Comparison of ENCODE assay signal across 8 cellular contexts in genomic region chr17:82022981-82023446, GRCh38. TPM values are rescaled to one million over a fixed set of nuclear protein-coding genes. Genes with fewer than 3 reads are reported as not detected.
DNase-seq lines count a peak whose midpoint lies in the region; ATAC-seq, FAIRE-seq and TF ChIP-seq lines count a peak whose summit lies in the region.

LRRC45 (plus strand) TSS chr17:82023305; CDS start chr17:82023644, 339 bp downstream.

- H3K9me3 ChIP-seq in neuron (ENCODE audit: low read length) = no peaks in the 10 kb centered on the region
- H3K9me3 ChIP-seq in stomach smooth muscle (ENCODE audit: control insufficient read depth in 2 of 2, low read length in 2 of 2) = no peaks in the 10 kb centered on the region

- H3K36me3 ChIP-seq in neuron (ENCODE audit: insufficient read depth, low read length) (peaks cover 4% of the 10 kb centered on the region), stomach smooth muscle (ENCODE audit: control insufficient read depth in 2 of 2, insufficient read depth in 2 of 2, low read length in 2 of 2) (peaks cover 3 to 5% of the 10 kb centered on the region in 2 donors)

- FAIRE-seq in frontal cortex (lab: Jason Lieb, UNC) = peak; percentile 97

- H3K27me3 Mint-ChIP-seq in activated naive CD4-positive, alpha-beta T cell treated with anti-CD3 and anti-CD28 coated beads, Interleukin-2, amount 10 ng/mL, durations not matched to agents 7 days and 5 days = no peaks in the 10 kb centered on the region

- H3K27me3 ChIP-seq in neuron (ENCODE audit: insufficient read depth, low read length) = no peaks in the 10 kb centered on the region
- no peaks in the 10 kb centered on the region for H3K27me3 ChIP-seq in stomach smooth muscle (ENCODE audit: control insufficient read depth in 1 of 2, insufficient read depth in 2 of 2, low read length in 2 of 2)

- ATAC-seq in HG02623 (IDR thresholded peaks at IDR 0.05; ENCODE audit: unreplicated experiment) (peak; percentile 90), SK-N-SH treated with all-trans-retinoic acid at 6 μM for 48 hours (peak; percentile 88)

- peaks cover 49% of the 10 kb centered on the region for H3K4me1 Mint-ChIP-seq in activated naive CD4-positive, alpha-beta T cell treated with anti-CD3 and anti-CD28 coated beads, Interleukin-2, amount 10 ng/mL, durations not matched to agents 7 days and 5 days

- peaks cover 25% of the 10 kb centered on the region for H3K4me1 ChIP-seq in neuron (ENCODE audit: insufficient read depth, low read length)
- H3K4me1 ChIP-seq in stomach smooth muscle (ENCODE audit: control insufficient read depth, insufficient read depth, low read length) = peaks cover 37% of the 10 kb centered on the region

- H2AFZ ChIP-seq in neuron (ENCODE audit: low read depth, low read length) = peak within 1 kb of the TSS; percentile 58

- peak within 1 kb of the TSS; percentile 80 to 83 for H3K9ac ChIP-seq in stomach smooth muscle (ENCODE audit: low read length in 2 of 2)

- H3K27ac ChIP-seq in stomach smooth muscle (ENCODE audit: low read length) = no peak within 1 kb of the TSS

- peak; percentile 100 for DNase-seq in GM03348 (ENCODE audit: low spot score)
- peak; percentile 100 for DNase-seq in NCI-H1092 treated with DMSO at 0.1 percent for 48 hours (lab: John Stamatoyannopoulos, UW)
- DNase-seq in activated naive CD4-positive, alpha-beta T cell treated with anti-CD3 and anti-CD28 coated beads, Interleukin-2, amount 10 ng/mL, durations not matched to agents 7 days and 5 days = peak; percentile 100
- DNase-seq in frontal cortex (ENCODE audit: low spot score in 2 of 2) = peak; percentile 100

- H3K4me3 ChIP-seq in neuron (ENCODE audit: low read length) (peak within 1 kb of the TSS; percentile 84), stomach smooth muscle (ENCODE audit: low read length in 2 of 2) (peak within 1 kb of the TSS; percentile 76 to 85)

- peaks cover 13% of the 10 kb centered on the region for H3K36me3 Mint-ChIP-seq in activated naive CD4-positive, alpha-beta T cell treated with anti-CD3 and anti-CD28 coated beads, Interleukin-2, amount 10 ng/mL, durations not matched to agents 7 days and 5 days

- peak within 1 kb of the TSS; percentile 83 for H3K4me3 Mint-ChIP-seq in activated naive CD4-positive, alpha-beta T cell treated with anti-CD3 and anti-CD28 coated beads, Interleukin-2, amount 10 ng/mL, durations not matched to agents 7 days and 5 days

- peak within 1 kb of the TSS; percentile 81 for H3K27ac Mint-ChIP-seq in activated naive CD4-positive, alpha-beta T cell treated with anti-CD3 and anti-CD28 coated beads, Interleukin-2, amount 10 ng/mL, durations not matched to agents 7 days and 5 days

- no peaks in the 10 kb centered on the region for H3K9me3 Mint-ChIP-seq in activated naive CD4-positive, alpha-beta T cell treated with anti-CD3 and anti-CD28 coated beads, Interleukin-2, amount 10 ng/mL, durations not matched to agents 7 days and 5 days

- CTCF ChIA-PET in activated naive CD4-positive, alpha-beta T cell treated with anti-CD3 and anti-CD28 coated beads, Interleukin-2, amount 10 ng/mL, durations not matched to agents 7 days and 5 days (lab: Charles Lee) = interaction anchor here (0.9 to 6.0 kb wide), 7 partner anchors 7 to 242 kb away, joined by 3 to 103 read pairs (median 6); partner anchors contain the start of genes DCXR and NOTUM

TF ChIP-seq in SK-N-SH treated with all-trans-retinoic acid at 6 μM for 48 hours, 23 proteins besides CTCF, POLR2A, EP300 and RAD21:
- no peak for TF ChIP-seq ESRRG (CRISPR knock-in tag; IDR thresholded peaks at IDR 0.05)

RNA-seq across cellular contexts. Expression of gene LRRC45, which starts in this region (rescaled TPM):
- 14.3 TPM for total RNA-seq in frontal cortex
